Comparison of ENCODE assay signal across 20 cellular contexts in the genomic region with DNA sequence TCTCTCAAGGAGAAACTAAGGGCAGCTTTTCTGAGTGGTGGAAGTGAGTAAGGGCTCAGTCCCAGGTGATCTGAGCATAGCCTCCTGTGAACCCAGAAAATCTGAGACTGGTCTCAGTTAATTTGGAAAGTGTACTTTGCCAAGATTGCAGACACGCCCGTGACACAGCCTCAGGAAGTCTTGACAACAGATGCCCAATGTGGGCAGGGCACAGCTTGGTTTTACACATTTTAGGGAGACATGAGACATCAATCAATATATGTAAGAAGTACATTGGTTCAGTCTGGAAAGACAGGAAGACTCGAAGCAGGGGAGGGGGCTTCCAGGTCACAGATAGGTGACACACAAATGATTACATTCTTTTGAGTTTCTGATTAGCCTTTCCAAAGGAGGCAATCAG. TPM values are rescaled to one million over a fixed set of nuclear protein-coding genes. Genes with fewer than 3 reads are reported as not detected.
DNase-seq lines count a peak whose midpoint lies in the region; ATAC-seq and TF ChIP-seq lines count a peak whose summit lies in the region.
"Had no signal": no experiment of that assay in that cellular context is flagged by ENCODE, and none has a peak within 500 bp of the region (broad histone marks: within the 10 kb centered on the region; RNA-seq: fewer than 3 reads in every experiment).

No MANE protein-coding gene starts in this region.

- H3K36me3 ChIP-seq in RWPE2 (ENCODE audit: low read depth) (no peaks in the 10 kb centered on the region), gastroesophageal sphincter (no peaks in the 10 kb centered on the region)
- H3K36me3 ChIP-seq: HAP-1 had no signal

- H3K27me3 ChIP-seq in RWPE2 (ENCODE audit: insufficient read depth, poor library complexity, severe bottlenecking) (peaks cover 4% of the 10 kb centered on the region), gastroesophageal sphincter (peaks cover 9% of the 10 kb centered on the region)

- ATAC-seq in activated naive CD8-positive, alpha-beta T cell treated with anti-CD3 and anti-CD28 coated beads, Interleukin-2, amount 10 ng/mL, durations not matched to agents 7 days and 5 days (ENCODE audit: low read depth), result no peak
- ATAC-seq in activated naive CD8-positive, alpha-beta T cell treated with anti-CD3 and anti-CD28 coated beads, Interleukin-2, amount 50 U/mL, for 24 hours, result no peak
- no peak for ATAC-seq in RWPE2 (ENCODE audit: low read depth)
- ATAC-seq in activated T-helper 17 cell treated with anti-CD3 and anti-CD28 coated beads, Interleukin-2, amount 50 U/mL, for 72 hours (replicated peaks), result peak; percentile 18
- no peak for ATAC-seq in gastroesophageal sphincter
- no peak for ATAC-seq in GM18873 (IDR thresholded peaks at IDR 0.05; ENCODE audit: low FRiP score, unreplicated experiment)
- no peak for ATAC-seq in GM21576 (IDR thresholded peaks at IDR 0.05; ENCODE audit: unreplicated experiment)
- ATAC-seq: PC-3 had no signal

- TF ChIP-seq CTCF in RWPE2 (IDR thresholded peaks at IDR 0.05; ENCODE audit: poor library complexity, severe bottlenecking) (no peak), gastroesophageal sphincter (IDR thresholded peaks at IDR 0.05) (no peak)

- POLR2A ChIA-PET in activated naive CD8-positive, alpha-beta T cell treated with anti-CD3 and anti-CD28 coated beads, Interleukin-2, amount 10 ng/mL, durations not matched to agents 7 days and 5 days (lab: Charles Lee), result interaction anchor here (0.7 to 3.3 kb wide), 4 partner anchors 9 to 62 kb away, joined by 3 to 40 read pairs (median 16); a partner anchor contains a TSS

- peak overlapping the region; percentile 94 for H3K27ac Mint-ChIP-seq in activated naive CD8-positive, alpha-beta T cell treated with anti-CD3 and anti-CD28 coated beads, Interleukin-2, amount 10 ng/mL, durations not matched to agents 7 days and 5 days
- no peak overlapping the region for H3K27ac Mint-ChIP-seq in activated naive CD8-positive, alpha-beta T cell treated with anti-CD3 and anti-CD28 coated beads, Interleukin-2, amount 50 U/mL, for 24 hours
- peak overlapping the region; percentile 28 for H3K27ac Mint-ChIP-seq in activated T-helper 17 cell treated with anti-CD3 and anti-CD28 coated beads, Interleukin-2, amount 50 U/mL, for 72 hours

- H3K9me3 Mint-ChIP-seq in activated naive CD8-positive, alpha-beta T cell treated with anti-CD3 and anti-CD28 coated beads, Interleukin-2, amount 10 ng/mL, durations not matched to agents 7 days and 5 days, result no peaks in the 10 kb centered on the region
- H3K9me3 Mint-ChIP-seq in activated naive CD8-positive, alpha-beta T cell treated with anti-CD3 and anti-CD28 coated beads, Interleukin-2, amount 50 U/mL, for 24 hours, result no peaks in the 10 kb centered on the region
- no peaks in the 10 kb centered on the region for H3K9me3 Mint-ChIP-seq in activated T-helper 17 cell treated with anti-CD3 and anti-CD28 coated beads, Interleukin-2, amount 50 U/mL, for 72 hours

- H3K9me3 ChIP-seq in RWPE2 (ENCODE audit: severe bottlenecking) (no peaks in the 10 kb centered on the region), gastroesophageal sphincter (no peaks in the 10 kb centered on the region)
- H3K9me3 ChIP-seq: HAP-1 had no signal

- H3K27me3 Mint-ChIP-seq in activated naive CD8-positive, alpha-beta T cell treated with anti-CD3 and anti-CD28 coated beads, Interleukin-2, amount 10 ng/mL, durations not matched to agents 7 days and 5 days, result peaks cover 18% of the 10 kb centered on the region
- no peaks in the 10 kb centered on the region for H3K27me3 Mint-ChIP-seq in activated naive CD8-positive, alpha-beta T cell treated with anti-CD3 and anti-CD28 coated beads, Interleukin-2, amount 50 U/mL, for 24 hours
- H3K27me3 Mint-ChIP-seq in activated T-helper 17 cell treated with anti-CD3 and anti-CD28 coated beads, Interleukin-2, amount 50 U/mL, for 72 hours, result no peaks in the 10 kb centered on the region

- no peak for DNase-seq in activated naive CD8-positive, alpha-beta T cell treated with anti-CD3 and anti-CD28 coated beads, Interleukin-2, amount 10 ng/mL, durations not matched to agents 7 days and 5 days
- DNase-seq in activated naive CD8-positive, alpha-beta T cell treated with anti-CD3 and anti-CD28 coated beads, Interleukin-2, amount 50 U/mL, for 24 hours, result no peak
- DNase-seq in RWPE2 (ENCODE audit: low spot score), result peak; percentile 3
- DNase-seq: C1 segment of cervical spinal cord, GDM1, GM23248, NCI-H1417, NCI-H187, NCI-H2107, NCI-H2227 treated with DMSO at 0.1 percent for 48 hours, NCI-H510A treated with DMSO at 0.1 percent for 48 hours, NCI-H82, PC-3, SIG-M5 had no signal

- H3K4me1 ChIP-seq in RWPE2 (ENCODE audit: insufficient read depth, poor library complexity, severe bottlenecking) (no peaks in the 10 kb centered on the region), gastroesophageal sphincter (no peaks in the 10 kb centered on the region)

- H3K4me3 ChIP-seq in RWPE2 (ENCODE audit: severe bottlenecking) (no peak overlapping the region), gastroesophageal sphincter (no peak overlapping the region)
- H3K4me3 ChIP-seq: GM23248, HAP-1 had no signal

- no peak for TF ChIP-seq POLR2A in gastroesophageal sphincter (IDR thresholded peaks at IDR 0.05)

- WGBS in gastroesophageal sphincter (ENCODE audit: low coverage in 1 of 2), 2 donors, result 71 to 81% methylated on average over 3 of the region's 3 CpGs

- no peak for TF ChIP-seq EP300 in gastroesophageal sphincter (IDR thresholded peaks at IDR 0.05)

- H3K4me1 Mint-ChIP-seq in activated naive CD8-positive, alpha-beta T cell treated with anti-CD3 and anti-CD28 coated beads, Interleukin-2, amount 10 ng/mL, durations not matched to agents 7 days and 5 days, result peaks cover 36% of the 10 kb centered on the region
- H3K4me1 Mint-ChIP-seq in activated naive CD8-positive, alpha-beta T cell treated with anti-CD3 and anti-CD28 coated beads, Interleukin-2, amount 50 U/mL, for 24 hours, result peaks cover 11% of the 10 kb centered on the region
- H3K4me1 Mint-ChIP-seq in activated T-helper 17 cell treated with anti-CD3 and anti-CD28 coated beads, Interleukin-2, amount 50 U/mL, for 72 hours, result peaks cover 11% of the 10 kb centered on the region

- peak overlapping the region; percentile 83 for H3K4me3 Mint-ChIP-seq in activated naive CD8-positive, alpha-beta T cell treated with anti-CD3 and anti-CD28 coated beads, Interleukin-2, amount 10 ng/mL, durations not matched to agents 7 days and 5 days
- no peak overlapping the region for H3K4me3 Mint-ChIP-seq in activated naive CD8-positive, alpha-beta T cell treated with anti-CD3 and anti-CD28 coated beads, Interleukin-2, amount 50 U/mL, for 24 hours
- H3K4me3 Mint-ChIP-seq in activated T-helper 17 cell treated with anti-CD3 and anti-CD28 coated beads, Interleukin-2, amount 50 U/mL, for 72 hours, result peak overlapping the region; percentile 42

- no peak overlapping the region for H3K27ac ChIP-seq in RWPE2 (ENCODE audit: poor library complexity, severe bottlenecking)
- no peak overlapping the region for H3K27ac ChIP-seq in gastroesophageal sphincter
- H3K27ac ChIP-seq: GM23248, KMS-11 had no signal

- peaks cover 26% of the 10 kb centered on the region for H3K36me3 Mint-ChIP-seq in activated naive CD8-positive, alpha-beta T cell treated with anti-CD3 and anti-CD28 coated beads, Interleukin-2, amount 10 ng/mL, durations not matched to agents 7 days and 5 days
- H3K36me3 Mint-ChIP-seq in activated naive CD8-positive, alpha-beta T cell treated with anti-CD3 and anti-CD28 coated beads, Interleukin-2, amount 50 U/mL, for 24 hours (ENCODE audit: low read depth), result no peaks in the 10 kb centered on the region
- no peaks in the 10 kb centered on the region for H3K36me3 Mint-ChIP-seq in activated T-helper 17 cell treated with anti-CD3 and anti-CD28 coated beads, Interleukin-2, amount 50 U/mL, for 72 hours (ENCODE audit: low read depth)

RNA-seq across cellular contexts. Expression of a gene that starts 13.5 kb away (rescaled TPM):
- 10 to 100 TPM; 32.4 to 36.9 TPM for total RNA-seq in activated naive CD8-positive, alpha-beta T cell treated with anti-CD3 and anti-CD28 coated beads, Interleukin-2, amount 10 ng/mL, durations not matched to agents 7 days and 5 days
- total RNA-seq in activated T-helper 17 cell treated with anti-CD3 and anti-CD28 coated beads, Interleukin-2, amount 50 U/mL, for 72 hours, result 10 to 100 TPM; 12.3 to 25.4 TPM
- 10 to 100 TPM; 38.8 to 82.0 (median 47.7) TPM for total RNA-seq in gastroesophageal sphincter

RNA-seq across cellular contexts. Expression of a gene that starts 28.8 kb away (rescaled TPM):
- 10 to 100 TPM; 18.0 to 20.2 TPM for total RNA-seq in activated naive CD8-positive, alpha-beta T cell treated with anti-CD3 and anti-CD28 coated beads, Interleukin-2, amount 10 ng/mL, durations not matched to agents 7 days and 5 days
- 10 to 100 TPM in 1 of 2 donors, 1 to 10 TPM in 1; 8.7 to 18.9 TPM for total RNA-seq in activated T-helper 17 cell treated with anti-CD3 and anti-CD28 coated beads, Interleukin-2, amount 50 U/mL, for 72 hours
- 10 to 100 TPM in 1 of 4 donors, 1 to 10 TPM in 3; 6.8 to 22.3 (median 8.5) TPM for total RNA-seq in gastroesophageal sphincter

RNA-seq across cellular contexts. Expression of a gene that starts 51.7 kb away (rescaled TPM):
- under 1 TPM; 0.85 to 0.86 TPM for total RNA-seq in activated naive CD8-positive, alpha-beta T cell treated with anti-CD3 and anti-CD28 coated beads, Interleukin-2, amount 10 ng/mL, durations not matched to agents 7 days and 5 days
- total RNA-seq in activated T-helper 17 cell treated with anti-CD3 and anti-CD28 coated beads, Interleukin-2, amount 50 U/mL, for 72 hours, result under 1 TPM; 0.65 to 0.93 TPM
- total RNA-seq in gastroesophageal sphincter, result 10 to 100 TPM in 3 of 4 donors, 1 to 10 TPM in 1; 9.8 to 17.5 (median 13.8) TPM

Comparison
In these comparisons a context has a peak if more than half of its experiments do, and no peak if none do; other contexts are left out.
1. RNA of a gene that starts 51.7 kb away (total RNA-seq): 9.8 to 17.5 TPM in gastroesophageal sphincter; 0.65 to 0.93 TPM in activated T-helper 17 cell treated with anti-CD3 and anti-CD28 coated beads, Interleukin-2, amount 50 U/mL, for 72 hours and 0.85 to 0.86 TPM in activated naive CD8-positive, alpha-beta T cell treated with anti-CD3 and anti-CD28 coated beads, Interleukin-2, amount 10 ng/mL, durations not matched to agents 7 days and 5 days; every median in the first group is over 4 times any median in the second.